Comparison of ENCODE assay signal across 8 cellular contexts in the genomic region with DNA sequence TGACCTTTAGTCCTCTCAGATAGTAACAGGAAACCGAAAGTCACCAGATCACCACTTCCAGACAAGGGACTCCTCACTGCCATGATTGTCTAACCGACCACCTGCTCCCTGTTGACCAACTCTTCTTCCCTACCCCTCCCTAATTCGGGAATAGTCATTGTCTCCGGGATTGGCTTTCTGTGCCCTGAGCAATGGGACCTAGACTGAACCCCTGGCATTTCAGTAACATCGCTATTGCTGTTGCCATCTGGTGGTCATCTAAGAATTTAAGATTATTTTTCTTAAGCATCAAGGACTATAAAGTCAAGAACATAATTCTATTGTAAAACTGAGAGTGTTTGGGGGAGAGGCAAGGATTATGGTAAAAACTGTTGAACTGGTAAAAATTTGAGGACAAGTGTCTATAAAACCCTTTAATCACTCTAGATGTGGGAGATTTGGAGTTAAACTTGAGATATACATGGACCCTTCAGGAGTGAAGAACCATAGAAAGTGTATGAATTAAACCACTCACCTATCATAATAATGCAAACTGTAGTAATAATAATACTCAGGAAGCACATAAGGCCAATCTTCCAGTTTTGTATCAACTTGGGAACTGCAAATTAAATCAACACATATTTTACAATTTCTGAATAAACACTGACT. TPM values are rescaled to one million over a fixed set of nuclear protein-coding genes. Genes with fewer than 3 reads are reported as not detected.
DNase-seq lines count a peak whose midpoint lies in the region; ATAC-seq lines count a peak whose summit lies in the region.

No MANE protein-coding gene starts in this region.

- peaks cover 24% of the 10 kb centered on the region for H3K4me1 Mint-ChIP-seq in activated CD8-positive, alpha-beta memory T cell treated with anti-CD3 and anti-CD28 coated beads, Interleukin-2, amount 10 ng/mL, durations not matched to agents 7 days and 5 days

- H3K9me3 Mint-ChIP-seq in activated CD8-positive, alpha-beta memory T cell treated with anti-CD3 and anti-CD28 coated beads, Interleukin-2, amount 10 ng/mL, durations not matched to agents 7 days and 5 days (ENCODE audit: low read depth), result peaks cover 2% of the 10 kb centered on the region
- H3K9me3 Mint-ChIP-seq in activated naive CD4-positive, alpha-beta T cell treated with anti-CD3 and anti-CD28 coated beads, Interleukin-2, amount 50 U/mL, for 72 hours, result peaks cover 0 to under 1% of the 10 kb centered on the region in 2 donors

- intact Hi-C loops in left cardiac atrium (cut with DNase I), result loop anchor here (2.0 to 10.0 kb wide), 3 partner anchors 111 to 175 kb away; no protein-coding TSS in a partner anchor

- H3K4me3 Mint-ChIP-seq in activated CD8-positive, alpha-beta memory T cell treated with anti-CD3 and anti-CD28 coated beads, Interleukin-2, amount 10 ng/mL, durations not matched to agents 7 days and 5 days, result peak overlapping the region; percentile 62

- CTCF ChIA-PET in activated CD8-positive, alpha-beta memory T cell treated with anti-CD3 and anti-CD28 coated beads, Interleukin-2, amount 10 ng/mL, durations not matched to agents 7 days and 5 days (lab: Charles Lee), result interaction anchor here (0.7 to 5.3 kb wide), 10 partner anchors 18 to 176 kb away, joined by 3 to 44 read pairs (median 3); partner anchors contain the start of genes CLEC2B, KLRF1 and KLRF2

- peak; percentile 45 for DNase-seq in activated CD8-positive, alpha-beta memory T cell treated with anti-CD3 and anti-CD28 coated beads, Interleukin-2, amount 10 ng/mL, durations not matched to agents 7 days and 5 days
- DNase-seq in activated CD8-positive, alpha-beta memory T cell treated with anti-CD3 and anti-CD28 coated beads, Interleukin-2, amount 50 U/mL, for 48 hours, result no peak
- DNase-seq in NAMALWA (ENCODE audit: low spot score) (peak; percentile 68), left cardiac atrium (no peak), renal cortical epithelial cell (ENCODE audit: low read depth) (peak; percentile 42)
- no peak for DNase-seq in activated naive CD4-positive, alpha-beta T cell treated with anti-CD3 and anti-CD28 coated beads, Interleukin-2, amount 50 U/mL, for 72 hours (ENCODE audit: low spot score in 2 of 2)
- DNase-seq in stimulated activated CD4-positive, alpha-beta T cell treated with anti-CD3 and anti-CD28 coated beads, Interleukin-4, amount 100 ng/mL, for 4 hours, result no peak

- ATAC-seq in activated CD8-positive, alpha-beta memory T cell treated with anti-CD3 and anti-CD28 coated beads, Interleukin-2, amount 10 ng/mL, durations not matched to agents 7 days and 5 days, result peak; percentile 68
- peak; percentile 40 to 52 for ATAC-seq in activated naive CD4-positive, alpha-beta T cell treated with anti-CD3 and anti-CD28 coated beads, Interleukin-2, amount 50 U/mL, for 72 hours
- ATAC-seq in left cardiac atrium, result peak; percentile 38 to 58
- ATAC-seq in HG03097 (IDR thresholded peaks at IDR 0.05; ENCODE audit: low FRiP score, unreplicated experiment), result no peak

- peaks cover 8% of the 10 kb centered on the region for H3K36me3 Mint-ChIP-seq in activated CD8-positive, alpha-beta memory T cell treated with anti-CD3 and anti-CD28 coated beads, Interleukin-2, amount 10 ng/mL, durations not matched to agents 7 days and 5 days
- H3K36me3 Mint-ChIP-seq in activated naive CD4-positive, alpha-beta T cell treated with anti-CD3 and anti-CD28 coated beads, Interleukin-2, amount 50 U/mL, for 72 hours, result no peaks in the 10 kb centered on the region

- peak overlapping the region; percentile 83 for H3K27ac Mint-ChIP-seq in activated CD8-positive, alpha-beta memory T cell treated with anti-CD3 and anti-CD28 coated beads, Interleukin-2, amount 10 ng/mL, durations not matched to agents 7 days and 5 days
- H3K27ac Mint-ChIP-seq in activated naive CD4-positive, alpha-beta T cell treated with anti-CD3 and anti-CD28 coated beads, Interleukin-2, amount 50 U/mL, for 72 hours, result peak overlapping the region in 1 of 2 donors; percentile 68

- H3K27me3 Mint-ChIP-seq in activated CD8-positive, alpha-beta memory T cell treated with anti-CD3 and anti-CD28 coated beads, Interleukin-2, amount 10 ng/mL, durations not matched to agents 7 days and 5 days, result peaks cover 9% of the 10 kb centered on the region

RNA-seq across cellular contexts. Expression of gene CLEC2A, which starts 6.3 kb away (rescaled TPM):
- not detected for total RNA-seq in activated CD8-positive, alpha-beta memory T cell treated with anti-CD3 and anti-CD28 coated beads, Interleukin-2, amount 10 ng/mL, durations not matched to agents 7 days and 5 days
- not detected for total RNA-seq in activated naive CD4-positive, alpha-beta T cell treated with anti-CD3 and anti-CD28 coated beads, Interleukin-2, amount 50 U/mL, for 72 hours
- not detected for total RNA-seq in left cardiac atrium
- total RNA-seq in renal cortical epithelial cell, result not detected in 2 replicates

RNA-seq across cellular contexts. Expression of gene KLRF2, which starts 44.6 kb away (rescaled TPM):
- 1 to 10 TPM in 1 of 2 experiments, not detected in 1; 1.6 TPM for total RNA-seq in activated CD8-positive, alpha-beta memory T cell treated with anti-CD3 and anti-CD28 coated beads, Interleukin-2, amount 10 ng/mL, durations not matched to agents 7 days and 5 days
- not detected for total RNA-seq in activated naive CD4-positive, alpha-beta T cell treated with anti-CD3 and anti-CD28 coated beads, Interleukin-2, amount 50 U/mL, for 72 hours
- total RNA-seq in left cardiac atrium, result not detected
- total RNA-seq in renal cortical epithelial cell, result not detected in 2 replicates

RNA-seq across cellular contexts. Expression of gene CLEC12A, which starts 45.3 kb away (rescaled TPM):
- 1 to 10 TPM in 1 of 2 experiments, under 1 TPM in 1; 0.40 to 1.6 TPM for total RNA-seq in activated CD8-positive, alpha-beta memory T cell treated with anti-CD3 and anti-CD28 coated beads, Interleukin-2, amount 10 ng/mL, durations not matched to agents 7 days and 5 days
- total RNA-seq in activated naive CD4-positive, alpha-beta T cell treated with anti-CD3 and anti-CD28 coated beads, Interleukin-2, amount 50 U/mL, for 72 hours, result under 1 TPM in 1 of 2 donors, not detected in 1; 0.93 TPM
- total RNA-seq in left cardiac atrium (10 to 100 TPM in 1 of 2 donors, 1 to 10 TPM in 1; 2.8 to 17.8 TPM), renal cortical epithelial cell (not detected in 2 replicates)

RNA-seq across cellular contexts. Expression of gene CLEC2B, which starts 56.7 kb away (rescaled TPM):
- total RNA-seq in activated CD8-positive, alpha-beta memory T cell treated with anti-CD3 and anti-CD28 coated beads, Interleukin-2, amount 10 ng/mL, durations not matched to agents 7 days and 5 days, result 10 to 100 TPM; 55.1 to 55.3 TPM
- 10 to 100 TPM; 15.0 to 42.0 TPM for total RNA-seq in activated naive CD4-positive, alpha-beta T cell treated with anti-CD3 and anti-CD28 coated beads, Interleukin-2, amount 50 U/mL, for 72 hours
- total RNA-seq in left cardiac atrium (1 to 10 TPM; 3.9 to 8.6 TPM), renal cortical epithelial cell (0.10 and 0.52 TPM in 2 replicates)

Comparison
In these comparisons a context has a peak if more than half of its experiments do, and no peak if none do; other contexts are left out.
1. DNase-seq: peak in activated CD8-positive, alpha-beta memory T cell treated with anti-CD3 and anti-CD28 coated beads, Interleukin-2, amount 10 ng/mL, durations not matched to agents 7 days and 5 days (single experiment), NAMALWA (single experiment) and renal cortical epithelial cell (single experiment); none in activated CD8-positive, alpha-beta memory T cell treated with anti-CD3 and anti-CD28 coated beads, Interleukin-2, amount 50 U/mL, for 48 hours (single experiment), activated naive CD4-positive, alpha-beta T cell treated with anti-CD3 and anti-CD28 coated beads, Interleukin-2, amount 50 U/mL, for 72 hours (0 of 2), left cardiac atrium (single experiment) and stimulated activated CD4-positive, alpha-beta T cell treated with anti-CD3 and anti-CD28 coated beads, Interleukin-4, amount 100 ng/mL, for 4 hours (0 of 2).